In genomic region chrX:31168596-31168995, GRCh38 we compare ENCODE assay signal across 13 cellular contexts.
DNase-seq lines count a peak whose midpoint lies in the region; ATAC-seq lines count a peak whose summit lies in the region.
"Had no signal": no experiment of that assay in that cellular context is flagged by ENCODE, and none has a peak within 500 bp of the region (broad histone marks: within the 10 kb centered on the region; RNA-seq: fewer than 3 reads in every experiment).

No MANE protein-coding gene starts in this region.

- DNase-seq in memory B cell (ENCODE audit: low spot score in 2 of 2) (peak in 1 of 2 donors; percentile 0), DMS79 (lab: John Stamatoyannopoulos, UW) (no peak), DMS 273 (lab: John Stamatoyannopoulos, UW; ENCODE audit: unreplicated experiment) (no peak), NCI-H1694 (lab: John Stamatoyannopoulos, UW) (no peak)
- no peak for DNase-seq in stimulated activated CD4-positive, alpha-beta T cell treated with anti-CD3 and anti-CD28 coated beads, Interleukin-1b, Interleukin-23, amount 100 ng/mL, for 48 hours
- DNase-seq: COR-L47; effector CD8-positive, alpha-beta T cell; IMR-90; NCI-H2107; T-helper 17 cell had no signal

- H3K4me1 Mint-ChIP-seq in memory B cell, result peaks cover 14% of the 10 kb centered on the region
- H3K4me1 Mint-ChIP-seq: T-helper 17 cell had no signal

- H3K4me3 Mint-ChIP-seq in memory B cell, result no peak overlapping the region
- H3K4me3 Mint-ChIP-seq: T-helper 17 cell had no signal

- H3K27ac Mint-ChIP-seq in memory B cell, result peak overlapping the region; percentile 76
- H3K27ac Mint-ChIP-seq: T-helper 17 cell had no signal

- no peaks in the 10 kb centered on the region for H3K27me3 Mint-ChIP-seq in memory B cell
- H3K27me3 Mint-ChIP-seq: T-helper 17 cell had no signal

- peaks cover 2% of the 10 kb centered on the region for H3K9me3 Mint-ChIP-seq in memory B cell

- ATAC-seq in GM18909 (IDR thresholded peaks at IDR 0.05; ENCODE audit: poor library complexity, unreplicated experiment), result peak; percentile 98
- peak; percentile 98 for ATAC-seq in GM21619 (IDR thresholded peaks at IDR 0.05; ENCODE audit: unreplicated experiment)
- peak; percentile 93 for ATAC-seq in HG03097 (IDR thresholded peaks at IDR 0.05; ENCODE audit: low FRiP score, unreplicated experiment)
- peak; percentile 92 for ATAC-seq in memory B cell (ENCODE audit: low read depth)
- ATAC-seq: T-helper 17 cell had no signal

- H3K36me3 Mint-ChIP-seq in memory B cell, result peaks cover 9% of the 10 kb centered on the region
